In the genomic region with DNA sequence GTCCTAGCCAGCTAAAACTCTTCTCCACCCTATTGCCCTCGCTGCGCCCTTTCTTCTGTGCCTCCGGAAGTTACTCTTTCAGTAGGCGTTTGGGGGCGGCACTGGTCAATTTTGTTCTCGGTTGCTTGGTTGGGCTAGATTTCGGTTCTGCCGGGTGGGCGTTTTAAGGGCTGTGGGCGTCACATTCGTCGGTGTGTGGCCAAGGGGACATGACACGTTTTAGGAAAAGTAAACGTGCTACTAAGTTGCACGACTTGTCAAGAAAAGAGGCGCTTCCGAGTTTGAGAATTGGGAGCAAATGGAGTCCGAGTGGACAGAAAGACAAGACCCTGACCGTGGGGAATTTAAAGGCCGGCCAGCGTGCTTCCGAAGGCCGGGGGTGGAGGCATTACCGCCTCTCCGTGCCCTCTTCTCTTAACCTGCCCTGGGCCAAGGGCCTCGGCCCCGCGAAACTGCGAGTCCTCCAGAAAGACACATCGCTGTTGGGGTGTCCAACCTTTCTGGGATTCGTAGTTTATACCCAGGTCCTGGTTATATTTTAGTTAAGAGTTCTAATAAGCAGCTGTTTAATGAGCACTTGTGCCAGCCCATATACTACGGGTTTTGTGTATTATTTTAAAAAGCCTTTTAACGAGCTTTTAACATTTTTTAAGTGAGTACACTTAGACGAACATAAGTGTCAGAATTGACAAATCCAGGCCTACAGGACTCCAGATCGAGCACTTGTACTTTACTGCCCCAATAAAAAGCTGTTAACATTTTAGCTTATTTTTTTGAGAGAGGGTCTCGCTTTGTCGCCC, we compare ENCODE assay signal across 8 cellular contexts. TPM values are rescaled to one million over a fixed set of nuclear protein-coding genes. Genes with fewer than 3 reads are reported as not detected.
DNase-seq lines count a peak whose midpoint lies in the region; ATAC-seq, FAIRE-seq and TF ChIP-seq lines count a peak whose summit lies in the region.

No MANE protein-coding gene starts in this region.

- H3K79me2 ChIP-seq in neural progenitor cell (ENCODE audit: low read depth) = peaks cover 55% of the 10 kb centered on the region

- H3K36me3 ChIP-seq in neural progenitor cell (peaks cover 5% of the 10 kb centered on the region), upper lobe of left lung (peaks cover 13 to 53% (median 24%) of the 10 kb centered on the region in 4 donors)

- H3K4me1 ChIP-seq in neural progenitor cell (peaks cover 11% of the 10 kb centered on the region), upper lobe of left lung (peaks cover 23 to 37% (median 26%) of the 10 kb centered on the region in 4 donors)

- 9 to 10% methylated on average over 34 to 37 of the region's 37 CpGs for WGBS in upper lobe of left lung, 2 donors

- peaks cover 53% of the 10 kb centered on the region for H3K4me1 Mint-ChIP-seq in activated T-cell treated with anti-CD3 and anti-CD28 coated beads, Interleukin-2, amount 50 U/mL, for 4 hours (ENCODE audit: low read depth)
- peaks cover 41% of the 10 kb centered on the region for H3K4me1 Mint-ChIP-seq in neural progenitor cell

- ATAC-seq in HG02884 (IDR thresholded peaks at IDR 0.05; ENCODE audit: unreplicated experiment) (peak; percentile 51), upper lobe of left lung (ENCODE audit: low FRiP score in 2 of 2) (peak; percentile 91)
- peak; percentile 63 to 64 for ATAC-seq in activated T-cell treated with anti-CD3 and anti-CD28 coated beads, Interleukin-2, amount 50 U/mL, for 4 hours

- no peaks in the 10 kb centered on the region for H3K27me3 ChIP-seq in neural progenitor cell
- H3K27me3 ChIP-seq in upper lobe of left lung = no peaks in the 10 kb centered on the region

- peaks cover 39% of the 10 kb centered on the region for H3F3A ChIP-seq in neural progenitor cell (ENCODE audit: low read depth)

- TF ChIP-seq POLR2A in upper lobe of left lung (IDR thresholded peaks at IDR 0.05) = peak in 1 of 4 donors; percentile 78

- H3K27ac ChIP-seq in neural progenitor cell (peak overlapping the region; percentile 98), upper lobe of left lung (peak overlapping the region; percentile 93 to 96 (median 94))

- peak overlapping the region; percentile 82 for H3K9ac ChIP-seq in neural progenitor cell

- no peaks in the 10 kb centered on the region for H3K27me3 Mint-ChIP-seq in activated T-cell treated with anti-CD3 and anti-CD28 coated beads, Interleukin-2, amount 50 U/mL, for 4 hours (ENCODE audit: low read depth)
- peaks cover 11% of the 10 kb centered on the region for H3K27me3 Mint-ChIP-seq in neural progenitor cell (ENCODE audit: insufficient read depth, low read depth)

- peak overlapping the region; percentile 88 for H3K4me2 ChIP-seq in neural progenitor cell

- H3K9me3 Mint-ChIP-seq in activated T-cell treated with anti-CD3 and anti-CD28 coated beads, Interleukin-2, amount 50 U/mL, for 4 hours = no peaks in the 10 kb centered on the region
- no peaks in the 10 kb centered on the region for H3K9me3 Mint-ChIP-seq in neural progenitor cell

- no peak for TF ChIP-seq EP300 in upper lobe of left lung (IDR thresholded peaks at IDR 0.05)

- no peak for TF ChIP-seq CTCF in foreskin fibroblast (IDR thresholded peaks at IDR 0.05; ENCODE audit: low read depth, low read length)
- TF ChIP-seq CTCF in neural progenitor cell (IDR thresholded peaks at IDR 0.05) = peak; percentile 26
- TF ChIP-seq CTCF in upper lobe of left lung (IDR thresholded peaks at IDR 0.05) = peak in 1 of 6 experiments; percentile 6

- H2AFZ ChIP-seq in neural progenitor cell (replicated peaks) = peak overlapping the region; percentile 69

- no peak for FAIRE-seq in GM18507 (lab: Jason Lieb, UNC)

- peaks cover 28% of the 10 kb centered on the region for H3K36me3 Mint-ChIP-seq in activated T-cell treated with anti-CD3 and anti-CD28 coated beads, Interleukin-2, amount 50 U/mL, for 4 hours (ENCODE audit: insufficient read depth)
- peaks cover 34% of the 10 kb centered on the region for H3K36me3 Mint-ChIP-seq in neural progenitor cell

- peak; percentile 90 for DNase-seq in AG20443 (ENCODE audit: low spot score)
- DNase-seq in GM18507 (ENCODE audit: extremely low spot score, insufficient read length, low read depth) = peak; percentile 76
- peak; percentile 98 for DNase-seq in NCI-H2227 (lab: John Stamatoyannopoulos, UW; ENCODE audit: unreplicated experiment)
- no peak for DNase-seq in activated T-cell treated with anti-CD3 and anti-CD28 coated beads, Interleukin-2, amount 50 U/mL, for 4 hours
- no peak for DNase-seq in foreskin fibroblast
- DNase-seq in neural progenitor cell (ENCODE audit: low spot score) = peak; percentile 96
- DNase-seq in upper lobe of left lung = peak; percentile 80 to 89

- H3K9me3 ChIP-seq in neural progenitor cell (ENCODE audit: low read depth) (no peaks in the 10 kb centered on the region), upper lobe of left lung (no peaks in the 10 kb centered on the region)

- H3K4me3 ChIP-seq in foreskin fibroblast (ENCODE audit: low read depth in 1 of 2, low read length in 2 of 2) (peak overlapping the region; percentile 89 to 95), neural progenitor cell (peak overlapping the region; percentile 85), upper lobe of left lung (peak overlapping the region; percentile 33 to 83 (median 76))

- H4K20me1 ChIP-seq in neural progenitor cell (ENCODE audit: low read depth) = peaks cover 18% of the 10 kb centered on the region

- H3K4me3 Mint-ChIP-seq in activated T-cell treated with anti-CD3 and anti-CD28 coated beads, Interleukin-2, amount 50 U/mL, for 4 hours = peak overlapping the region; percentile 89
- peak overlapping the region; percentile 99 for H3K4me3 Mint-ChIP-seq in neural progenitor cell

- H3K27ac Mint-ChIP-seq in neural progenitor cell = peak overlapping the region; percentile 100

RNA-seq across cellular contexts. Expression of gene BAG6, which starts 0.7 kb away (rescaled TPM):
- 100 to 1,000 TPM; 403 to 418 (median 411) TPM for total RNA-seq in activated T-cell treated with anti-CD3 and anti-CD28 coated beads, Interleukin-2, amount 50 U/mL, for 4 hours
- total RNA-seq in neural progenitor cell (ENCODE audit: low replicate concordance) (171 and 310 TPM in 2 replicates), upper lobe of left lung (100 to 1,000 TPM; 190 to 421 (median 294) TPM)

RNA-seq across cellular contexts. Expression of gene APOM, which starts 2.6 kb away (rescaled TPM):
- 1 to 10 TPM; 1.8 to 2.8 (median 2.1) TPM for total RNA-seq in activated T-cell treated with anti-CD3 and anti-CD28 coated beads, Interleukin-2, amount 50 U/mL, for 4 hours
- total RNA-seq in neural progenitor cell (ENCODE audit: low replicate concordance) (2.6 and 4.2 TPM in 2 replicates), upper lobe of left lung (1 to 10 TPM in 5 of 6 donors, under 1 TPM in 1; 0.89 to 4.3 (median 2.1) TPM)

RNA-seq across cellular contexts. Expression of gene C6orf47, which starts 7.5 kb away (rescaled TPM):
- 10 to 100 TPM; 17.1 to 18.3 (median 18.2) TPM for total RNA-seq in activated T-cell treated with anti-CD3 and anti-CD28 coated beads, Interleukin-2, amount 50 U/mL, for 4 hours
- total RNA-seq in neural progenitor cell (ENCODE audit: low replicate concordance) (14.6 and 17.1 TPM in 2 replicates), upper lobe of left lung (10 to 100 TPM; 25.0 to 30.1 (median 28.4) TPM)

RNA-seq across cellular contexts. Expression of gene GPANK1, which starts 11.7 kb away (rescaled TPM):
- 10 to 100 TPM; 34.9 to 37.8 (median 37.5) TPM for total RNA-seq in activated T-cell treated with anti-CD3 and anti-CD28 coated beads, Interleukin-2, amount 50 U/mL, for 4 hours
- 20.2 and 21.0 TPM in 2 replicates for total RNA-seq in neural progenitor cell (ENCODE audit: low replicate concordance)
- 10 to 100 TPM; 12.0 to 45.1 (median 16.6) TPM for total RNA-seq in upper lobe of left lung

RNA-seq across cellular contexts. Expression of gene CSNK2B, which starts 12.8 kb away (rescaled TPM):
- total RNA-seq in activated T-cell treated with anti-CD3 and anti-CD28 coated beads, Interleukin-2, amount 50 U/mL, for 4 hours = 100 to 1,000 TPM; 301 to 311 (median 307) TPM
- total RNA-seq in neural progenitor cell (ENCODE audit: low replicate concordance) (126 and 190 TPM in 2 replicates), upper lobe of left lung (100 to 1,000 TPM; 105 to 172 (median 130) TPM)

Comparison
In these comparisons a context has a peak if more than half of its experiments do, and no peak if none do; other contexts are left out.
1. DNase-seq: peak in AG20443 (single experiment), GM18507 (single experiment), NCI-H2227 (single experiment), neural progenitor cell (single experiment) and upper lobe of left lung (2 of 2); none in activated T-cell treated with anti-CD3 and anti-CD28 coated beads, Interleukin-2, amount 50 U/mL, for 4 hours (single experiment) and foreskin fibroblast (0 of 2).
2. Peak in every context shown above with its lines, with median percentiles within 50 percentile points of each other: ATAC-seq and H3K4me3 ChIP-seq.